Comparison of ENCODE assay signal across 8 cellular contexts in the genomic region with DNA sequence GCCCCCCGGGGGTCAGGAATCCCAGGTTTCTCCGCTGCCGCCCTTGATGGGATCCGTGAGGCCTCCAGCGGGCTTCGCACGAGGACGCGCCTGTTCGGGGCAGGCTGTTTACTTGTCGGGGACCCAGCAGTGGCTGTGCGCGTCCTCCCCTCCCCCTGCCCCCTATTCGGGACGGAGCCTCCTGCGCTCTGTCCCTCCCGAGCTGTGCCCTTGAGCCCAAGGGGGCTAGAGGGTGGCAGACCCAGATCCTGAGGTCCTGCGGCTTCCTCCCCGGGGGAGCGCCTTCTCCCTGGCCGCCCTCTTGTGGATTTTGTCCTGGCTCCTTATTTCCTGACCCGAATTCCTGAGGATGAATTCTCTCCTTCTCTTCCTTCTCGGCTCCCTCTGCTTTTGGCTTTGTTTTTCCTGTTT. TPM values are rescaled to one million over a fixed set of nuclear protein-coding genes. Genes with fewer than 3 reads are reported as not detected.
DNase-seq lines count a peak whose midpoint lies in the region; ATAC-seq and TF ChIP-seq lines count a peak whose summit lies in the region.

No MANE protein-coding gene starts in this region.

- peak overlapping the region; percentile 85 for H3K4me3 Mint-ChIP-seq in activated CD4-positive, alpha-beta T cell treated with anti-CD3 and anti-CD28 coated beads, Interleukin-2, amount 10 ng/mL, durations not matched to agents 24 days and 14 days

- H3K4me3 ChIP-seq in right atrium auricular region: peak overlapping the region; percentile 68 to 77

- H3K27me3 ChIP-seq in right atrium auricular region: no peaks in the 10 kb centered on the region

- H3K27ac Mint-ChIP-seq in activated CD4-positive, alpha-beta T cell treated with anti-CD3 and anti-CD28 coated beads, Interleukin-2, amount 10 ng/mL, durations not matched to agents 24 days and 14 days: peak overlapping the region; percentile 85

- H3K9me3 ChIP-seq in right atrium auricular region: no peaks in the 10 kb centered on the region

- peaks cover 61% of the 10 kb centered on the region for H3K4me1 Mint-ChIP-seq in activated CD4-positive, alpha-beta T cell treated with anti-CD3 and anti-CD28 coated beads, Interleukin-2, amount 10 ng/mL, durations not matched to agents 24 days and 14 days

- ATAC-seq in sciatic nerve (peak; percentile 29), HG02623 (IDR thresholded peaks at IDR 0.05; ENCODE audit: unreplicated experiment) (no peak), GM19351 (IDR thresholded peaks at IDR 0.05; ENCODE audit: unreplicated experiment) (no peak)

- no peaks in the 10 kb centered on the region for H3K9me3 Mint-ChIP-seq in activated CD4-positive, alpha-beta T cell treated with anti-CD3 and anti-CD28 coated beads, Interleukin-2, amount 10 ng/mL, durations not matched to agents 24 days and 14 days

- H3K27me3 Mint-ChIP-seq in activated CD4-positive, alpha-beta T cell treated with anti-CD3 and anti-CD28 coated beads, Interleukin-2, amount 10 ng/mL, durations not matched to agents 24 days and 14 days: no peaks in the 10 kb centered on the region

- DNase-seq in activated CD4-positive, alpha-beta T cell treated with anti-CD3 and anti-CD28 coated beads, Interleukin-2, amount 10 ng/mL, durations not matched to agents 24 days and 14 days: peak; percentile 67
- DNase-seq in activated CD4-positive, alpha-beta T cell treated with anti-CD3 and anti-CD28 coated beads, Interleukin-2, amount 50 U/mL, for 1 hour: no peak
- DNase-seq in activated naive CD4-positive, alpha-beta T cell treated with anti-CD3 and anti-CD28 coated beads, Interleukin-2, amount 50 U/mL, for 16 hours: peak; percentile 38
- DNase-seq in right atrium auricular region (ENCODE audit: low spot score) (no peak), sciatic nerve (ENCODE audit: low spot score) (peak; percentile 65), NCI-H187 treated with DMSO at 0.1 percent for 48 hours (lab: John Stamatoyannopoulos, UW) (no peak)

- H3K27ac ChIP-seq in right atrium auricular region: peak overlapping the region; percentile 14 to 75

- no peaks in the 10 kb centered on the region for H3K36me3 ChIP-seq in right atrium auricular region

- H3K36me3 Mint-ChIP-seq in activated CD4-positive, alpha-beta T cell treated with anti-CD3 and anti-CD28 coated beads, Interleukin-2, amount 10 ng/mL, durations not matched to agents 24 days and 14 days (ENCODE audit: low read depth): peaks cover 43% of the 10 kb centered on the region

- H3K4me1 ChIP-seq in right atrium auricular region: peaks cover 0 to 39% of the 10 kb centered on the region in 2 donors

- TF ChIP-seq CTCF in right atrium auricular region (IDR thresholded peaks at IDR 0.05): no peak

- intact Hi-C loops in activated CD4-positive, alpha-beta T cell treated with anti-CD3 and anti-CD28 coated beads, Interleukin-2, amount 10 ng/mL, durations not matched to agents 24 days and 14 days (cut with micrococcal nuclease): loop anchor here (2.0 kb wide), 1 partner anchor 27 kb away; no protein-coding TSS in a partner anchor
- intact Hi-C loops in sciatic nerve (cut with DNase I): no loop called here

RNA-seq across cellular contexts. Expression of a gene that starts 38.4 kb away (rescaled TPM):
- total RNA-seq in activated CD4-positive, alpha-beta T cell treated with anti-CD3 and anti-CD28 coated beads, Interleukin-2, amount 10 ng/mL, durations not matched to agents 24 days and 14 days: 233 TPM in 2 replicates
- total RNA-seq in right atrium auricular region (1 to 10 TPM; 4.7 to 7.4 TPM), sciatic nerve (17.9 TPM)

Comparison
In these comparisons a context has a peak if more than half of its experiments do, and no peak if none do; other contexts are left out.
1. DNase-seq: peak in activated CD4-positive, alpha-beta T cell treated with anti-CD3 and anti-CD28 coated beads, Interleukin-2, amount 10 ng/mL, durations not matched to agents 24 days and 14 days (single experiment), activated naive CD4-positive, alpha-beta T cell treated with anti-CD3 and anti-CD28 coated beads, Interleukin-2, amount 50 U/mL, for 16 hours (single experiment) and sciatic nerve (single experiment); none in activated CD4-positive, alpha-beta T cell treated with anti-CD3 and anti-CD28 coated beads, Interleukin-2, amount 50 U/mL, for 1 hour (single experiment), right atrium auricular region (single experiment) and NCI-H187 treated with DMSO at 0.1 percent for 48 hours (single experiment).
2. RNA of a gene that starts 38.4 kb away (total RNA-seq): 233 TPM in activated CD4-positive, alpha-beta T cell treated with anti-CD3 and anti-CD28 coated beads, Interleukin-2, amount 10 ng/mL, durations not matched to agents 24 days and 14 days; 17.9 TPM in sciatic nerve (single experiment) and 4.7 to 7.4 TPM in right atrium auricular region; every median in the first group is over 10 times any median in the second.